ENCODE assay signal across 15 cellular contexts in genomic region chr12:11698729-11699128, GRCh38. TPM values are rescaled to one million over a fixed set of nuclear protein-coding genes. Genes with fewer than 3 reads are reported as not detected.
A peak's percentile ranks its signal among the peaks of the same experiment; 100 is the strongest.
DNase-seq lines count a peak whose midpoint lies in the region; ATAC-seq and TF ChIP-seq lines count a peak whose summit lies in the region.
"Had no signal": no experiment of that assay in that cellular context is flagged by ENCODE, and none has a peak within 500 bp of the region (broad histone marks: within the 10 kb centered on the region; RNA-seq: fewer than 3 reads in every experiment).

No MANE protein-coding gene starts in this region.

- intact Hi-C loops in breast epithelium (cut with DNase I; ENCODE audit: low total_unique reads) (no loop called here), right lobe of liver (cut with DNase I) (no loop called here), tibial artery (cut with DNase I; ENCODE audit: low total_unique reads) (no loop called here), mucosa of descending colon (cut with DNase I, micrococcal nuclease) (no loop called here)

- no peak overlapping the region for H3K4me3 ChIP-seq in HEK293 (ENCODE audit: low read depth, low read length)
- H3K4me3 ChIP-seq in breast epithelium: no peak overlapping the region
- H3K4me3 ChIP-seq in right lobe of liver: no peak overlapping the region
- no peak overlapping the region for H3K4me3 ChIP-seq in tibial artery
- H3K4me3 ChIP-seq in mucosa of descending colon: no peak overlapping the region

- 71% methylated on average over 2 of the region's 2 CpGs for WGBS in right lobe of liver (ENCODE audit: insufficient coverage, low coverage, low lambda C conversion rate, missing lambda C conversion rate)

- H3K27me3 ChIP-seq in breast epithelium (no peaks in the 10 kb centered on the region), right lobe of liver (no peaks in the 10 kb centered on the region), tibial artery (no peaks in the 10 kb centered on the region)

- H3K9me3 ChIP-seq in HEK293 (ENCODE audit: control insufficient read depth, insufficient read depth, low read depth, low read length): no peaks in the 10 kb centered on the region
- H3K9me3 ChIP-seq in breast epithelium: no peaks in the 10 kb centered on the region
- no peaks in the 10 kb centered on the region for H3K9me3 ChIP-seq in right lobe of liver
- H3K9me3 ChIP-seq in tibial artery: no peaks in the 10 kb centered on the region
- no peaks in the 10 kb centered on the region for H3K9me3 ChIP-seq in mucosa of descending colon
- H3K9me3 ChIP-seq: Caco-2 had no signal

- POLR2A ChIA-PET in HEK293 (lab: Yijun Ruan, JAX): no interaction called here

- TF ChIP-seq POLR2A in breast epithelium (IDR thresholded peaks at IDR 0.05): no peak
- TF ChIP-seq POLR2A in right lobe of liver (IDR thresholded peaks at IDR 0.05): no peak

- no peak for TF ChIP-seq CTCF in HEK293 (tag by site-specific recombination; IDR thresholded peaks at IDR 0.05)
- TF ChIP-seq CTCF in breast epithelium (IDR thresholded peaks at IDR 0.05): no peak
- TF ChIP-seq CTCF in right lobe of liver (IDR thresholded peaks at IDR 0.05): no peak
- TF ChIP-seq CTCF in tibial artery (IDR thresholded peaks at IDR 0.05): no peak
- no peak for TF ChIP-seq CTCF in mucosa of descending colon (IDR thresholded peaks at IDR 0.05)

- DNase-seq in breast epithelium (ENCODE audit: low spot score in 2 of 2) (no peak), right lobe of liver (no peak), tibial artery (no peak), mucosa of descending colon (no peak)
- no peak for DNase-seq in activated CD8-positive, alpha-beta memory T cell treated with anti-CD3 and anti-CD28 coated beads, Interleukin-2, amount 50 U/mL, for 4 hours
- DNase-seq: Caco-2, H9, NCI-H1417, NCI-H1930, NCI-H2171, NCI-H446, NCI-H69 had no signal

- H3K36me3 ChIP-seq in HEK293 (ENCODE audit: control insufficient read depth in 2 of 2, insufficient read depth in 1 of 2, low read length in 2 of 2) (no peaks in the 10 kb centered on the region), breast epithelium (no peaks in the 10 kb centered on the region), right lobe of liver (no peaks in the 10 kb centered on the region), tibial artery (no peaks in the 10 kb centered on the region), mucosa of descending colon (ENCODE audit: low read depth) (no peaks in the 10 kb centered on the region)

- H3K4me1 ChIP-seq in HEK293 (ENCODE audit: control insufficient read depth, insufficient read depth, low read length) (no peaks in the 10 kb centered on the region), breast epithelium (peaks cover 0 to 33% of the 10 kb centered on the region in 2 donors), right lobe of liver (peaks cover 0 to 44% (median 2%) of the 10 kb centered on the region in 4 donors), tibial artery (peaks cover 0 to 97% (median 54%) of the 10 kb centered on the region in 4 donors), mucosa of descending colon (ENCODE audit: low read depth) (no peaks in the 10 kb centered on the region)
- H3K4me1 ChIP-seq: Caco-2 had no signal

- H3K27ac ChIP-seq in HEK293 (ENCODE audit: extremely low read depth, low read depth, low read length): no peak overlapping the region
- H3K27ac ChIP-seq in breast epithelium: peak overlapping the region; percentile 82 to 86
- H3K27ac ChIP-seq in right lobe of liver: peak overlapping the region in 1 of 3 donors; percentile 29
- H3K27ac ChIP-seq in tibial artery: peak overlapping the region; percentile 73 to 76
- H3K27ac ChIP-seq: HL-60 had no signal

- CTCF ChIA-PET in HEK293 (lab: Yijun Ruan, JAX): interaction anchor here (0.6 kb wide), 2 partner anchors 62 to 334 kb away, joined by 3 to 4 read pairs; no protein-coding TSS in a partner anchor

- ATAC-seq in right lobe of liver: peak; percentile 43 to 70 (median 60)
- ATAC-seq in mucosa of descending colon: no peak
- no peak for ATAC-seq in HG03097 (IDR thresholded peaks at IDR 0.05; ENCODE audit: low FRiP score, unreplicated experiment)

TF ChIP-seq in HEK293, 187 proteins besides CTCF, POLR2A, EP300 and RAD21:
- TF ChIP-seq, protein P1, sequence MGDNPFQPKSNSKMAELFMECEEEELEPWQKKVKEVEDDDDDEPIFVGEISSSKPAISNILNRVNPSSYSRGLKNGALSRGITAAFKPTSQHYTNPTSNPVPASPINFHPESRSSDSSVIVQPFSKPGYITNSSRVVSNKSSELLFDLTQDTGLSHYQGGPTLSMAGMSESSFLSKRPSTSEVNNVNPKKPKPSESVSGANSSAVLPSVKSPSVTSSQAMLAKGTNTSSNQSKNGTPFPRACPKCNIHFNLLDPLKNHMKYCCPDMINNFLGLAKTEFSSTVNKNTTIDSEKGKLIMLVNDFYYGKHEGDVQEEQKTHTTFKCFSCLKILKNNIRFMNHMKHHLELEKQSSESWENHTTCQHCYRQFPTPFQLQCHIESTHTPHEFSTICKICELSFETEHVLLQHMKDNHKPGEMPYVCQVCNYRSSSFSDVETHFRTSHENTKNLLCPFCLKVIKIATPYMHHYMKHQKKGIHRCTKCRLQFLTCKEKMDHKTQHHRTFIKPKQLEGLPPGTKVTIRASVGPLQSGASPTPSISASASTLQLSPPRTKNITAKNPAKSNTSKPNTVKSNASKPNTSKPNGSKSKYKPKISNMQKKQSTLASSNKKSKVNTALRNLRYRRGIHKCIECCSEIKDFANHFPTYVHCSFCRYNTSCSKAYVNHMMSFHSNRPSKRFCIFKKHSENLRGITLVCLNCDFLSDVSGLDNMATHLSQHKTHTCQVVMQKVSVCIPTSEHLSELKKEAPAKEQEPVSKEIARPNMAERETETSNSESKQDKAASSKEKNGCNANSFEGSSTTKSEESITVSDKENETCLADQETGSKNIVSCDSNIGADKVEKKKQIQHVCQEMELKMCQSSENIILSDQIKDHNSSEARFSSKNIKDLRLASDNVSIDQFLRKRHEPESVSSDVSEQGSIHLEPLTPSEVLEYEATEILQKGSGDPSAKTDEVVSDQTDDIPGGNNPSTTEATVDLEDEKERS (tag by site-specific recombination; IDR thresholded peaks at IDR 0.05): no peak
- TF ChIP-seq ZNF558 (tag by site-specific recombination; IDR thresholded peaks at IDR 0.05) (no peak), ZNF660 (tag by site-specific recombination; IDR thresholded peaks at IDR 0.05) (0 out of 2 replicates have a peak, but pooled peaks have one; percentile 42), TRIM28 (IDR thresholded peaks at IDR 0.05; ENCODE audit: borderline replicate concordance, low read length) (no peak), MZF1 (tag by site-specific recombination; IDR thresholded peaks at IDR 0.05; ENCODE audit: borderline replicate concordance) (no peak), SCRT2 (tag by site-specific recombination; IDR thresholded peaks at IDR 0.05) (no peak)

RNA-seq across cellular contexts. Expression of gene ETV6, which starts 49.3 kb away (rescaled TPM):
- total RNA-seq in breast epithelium (10 to 100 TPM; 17.8 to 58.7 (median 45.2) TPM), right lobe of liver (10 to 100 TPM in 4 of 6 experiments, 1 to 10 TPM in 2; 7.2 to 28.3 (median 11.0) TPM), mucosa of descending colon (10 to 100 TPM; 60.9 to 74.3 (median 72.8) TPM)

Comparison
In these comparisons a context has a peak if more than half of its experiments do, and no peak if none do; other contexts are left out.
1. ATAC-seq: peak in right lobe of liver (4 of 4); none in mucosa of descending colon (single experiment) and HG03097 (single experiment).